ENCODE assay signal across 2 cellular contexts in the genomic region with DNA sequence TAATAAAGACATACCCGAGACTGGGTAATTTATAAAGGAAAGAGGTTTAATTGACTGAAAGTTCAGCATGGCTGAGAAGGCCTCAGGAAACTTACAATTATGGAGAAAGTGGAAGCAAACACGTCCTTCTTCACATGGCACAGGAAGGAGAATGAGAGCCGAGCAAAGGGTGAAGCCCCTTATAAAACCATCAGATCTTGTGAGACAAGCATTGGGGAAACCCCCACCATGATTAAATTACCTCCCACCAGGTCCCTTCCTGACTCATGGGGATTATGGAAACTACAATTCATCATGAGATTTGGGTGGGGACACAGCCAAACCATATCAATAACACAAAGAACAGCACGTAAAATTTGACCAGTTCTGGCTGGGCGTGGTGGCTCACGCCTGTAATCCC.
TF ChIP-seq lines count a peak whose summit lies in the region.

No MANE protein-coding gene starts in this region.

TF ChIP-seq in GM12878, 131 proteins besides CTCF, POLR2A, EP300 and RAD21:
- TF ChIP-seq, protein P1, sequence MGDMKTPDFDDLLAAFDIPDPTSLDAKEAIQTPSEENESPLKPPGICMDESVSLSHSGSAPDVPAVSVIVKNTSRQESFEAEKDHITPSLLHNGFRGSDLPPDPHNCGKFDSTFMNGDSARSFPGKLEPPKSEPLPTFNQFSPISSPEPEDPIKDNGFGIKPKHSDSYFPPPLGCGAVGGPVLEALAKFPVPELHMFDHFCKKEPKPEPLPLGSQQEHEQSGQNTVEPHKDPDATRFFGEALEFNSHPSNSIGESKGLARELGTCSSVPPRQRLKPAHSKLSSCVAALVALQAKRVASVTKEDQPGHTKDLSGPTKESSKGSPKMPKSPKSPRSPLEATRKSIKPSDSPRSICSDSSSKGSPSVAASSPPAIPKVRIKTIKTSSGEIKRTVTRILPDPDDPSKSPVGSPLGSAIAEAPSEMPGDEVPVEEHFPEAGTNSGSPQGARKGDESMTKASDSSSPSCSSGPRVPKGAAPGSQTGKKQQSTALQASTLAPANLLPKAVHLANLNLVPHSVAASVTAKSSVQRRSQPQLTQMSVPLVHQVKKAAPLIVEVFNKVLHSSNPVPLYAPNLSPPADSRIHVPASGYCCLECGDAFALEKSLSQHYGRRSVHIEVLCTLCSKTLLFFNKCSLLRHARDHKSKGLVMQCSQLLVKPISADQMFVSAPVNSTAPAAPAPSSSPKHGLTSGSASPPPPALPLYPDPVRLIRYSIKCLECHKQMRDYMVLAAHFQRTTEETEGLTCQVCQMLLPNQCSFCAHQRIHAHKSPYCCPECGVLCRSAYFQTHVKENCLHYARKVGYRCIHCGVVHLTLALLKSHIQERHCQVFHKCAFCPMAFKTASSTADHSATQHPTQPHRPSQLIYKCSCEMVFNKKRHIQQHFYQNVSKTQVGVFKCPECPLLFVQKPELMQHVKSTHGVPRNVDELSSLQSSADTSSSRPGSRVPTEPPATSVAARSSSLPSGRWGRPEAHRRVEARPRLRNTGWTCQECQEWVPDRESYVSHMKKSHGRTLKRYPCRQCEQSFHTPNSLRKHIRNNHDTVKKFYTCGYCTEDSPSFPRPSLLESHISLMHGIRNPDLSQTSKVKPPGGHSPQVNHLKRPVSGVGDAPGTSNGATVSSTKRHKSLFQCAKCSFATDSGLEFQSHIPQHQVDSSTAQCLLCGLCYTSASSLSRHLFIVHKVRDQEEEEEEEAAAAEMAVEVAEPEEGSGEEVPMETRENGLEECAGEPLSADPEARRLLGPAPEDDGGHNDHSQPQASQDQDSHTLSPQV (IDR thresholded peaks at IDR 0.05): no peak
- no peak for TF ChIP-seq TARDBP (IDR thresholded peaks at IDR 0.05; ENCODE audit: borderline replicate concordance)

TF ChIP-seq in HEK293T, 16 proteins besides CTCF, POLR2A, EP300 and RAD21:
- TF ChIP-seq ELF4 (IDR thresholded peaks at IDR 0.05): no peak
- no peak for TF ChIP-seq FOXM1 (IDR thresholded peaks at IDR 0.05; ENCODE audit: borderline replicate concordance)
- no peak for TF ChIP-seq HDGF (IDR thresholded peaks at IDR 0.05; ENCODE audit: borderline replicate concordance)
- TF ChIP-seq NFRKB (IDR thresholded peaks at IDR 0.05): no peak
- no peak for TF ChIP-seq FOXA1 (IDR thresholded peaks at IDR 0.05)
- TF ChIP-seq SUZ12 (IDR thresholded peaks at IDR 0.05): no peak
- TF ChIP-seq SP1 (IDR thresholded peaks at IDR 0.05): no peak
- TF ChIP-seq BHLHE40 (IDR thresholded peaks at IDR 0.05; ENCODE audit: borderline replicate concordance): no peak
- TF ChIP-seq LEF1 (IDR thresholded peaks at IDR 0.05; ENCODE audit: borderline replicate concordance): no peak
- no peak for TF ChIP-seq FOXK2 (IDR thresholded peaks at IDR 0.05)
- TF ChIP-seq TARDBP (IDR thresholded peaks at IDR 0.05): no peak
- TF ChIP-seq, protein P2, sequence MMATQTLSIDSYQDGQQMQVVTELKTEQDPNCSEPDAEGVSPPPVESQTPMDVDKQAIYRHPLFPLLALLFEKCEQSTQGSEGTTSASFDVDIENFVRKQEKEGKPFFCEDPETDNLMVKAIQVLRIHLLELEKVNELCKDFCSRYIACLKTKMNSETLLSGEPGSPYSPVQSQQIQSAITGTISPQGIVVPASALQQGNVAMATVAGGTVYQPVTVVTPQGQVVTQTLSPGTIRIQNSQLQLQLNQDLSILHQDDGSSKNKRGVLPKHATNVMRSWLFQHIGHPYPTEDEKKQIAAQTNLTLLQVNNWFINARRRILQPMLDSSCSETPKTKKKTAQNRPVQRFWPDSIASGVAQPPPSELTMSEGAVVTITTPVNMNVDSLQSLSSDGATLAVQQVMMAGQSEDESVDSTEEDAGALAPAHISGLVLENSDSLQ (IDR thresholded peaks at IDR 0.05): no peak
- TF ChIP-seq CTBP1 (IDR thresholded peaks at IDR 0.05; ENCODE audit: borderline replicate concordance): no peak
